1 cellular context compared by ENCODE assay signal in genomic region chr7:49089717-49090116, GRCh38.
TF ChIP-seq lines count a peak whose summit lies in the region.

No MANE protein-coding gene starts in this region.

TF ChIP-seq in WTC11, 78 proteins besides CTCF, POLR2A, EP300 and RAD21 (continued from another document):
- no peak for TF ChIP-seq ZNF512 (CRISPR knock-in tag; IDR thresholded peaks at IDR 0.05; ENCODE audit: borderline replicate concordance)
TF ChIP-seq in WTC11: peak in this region for 1.
